Comparison of ENCODE assay signal across 8 cellular contexts in the genomic region with DNA sequence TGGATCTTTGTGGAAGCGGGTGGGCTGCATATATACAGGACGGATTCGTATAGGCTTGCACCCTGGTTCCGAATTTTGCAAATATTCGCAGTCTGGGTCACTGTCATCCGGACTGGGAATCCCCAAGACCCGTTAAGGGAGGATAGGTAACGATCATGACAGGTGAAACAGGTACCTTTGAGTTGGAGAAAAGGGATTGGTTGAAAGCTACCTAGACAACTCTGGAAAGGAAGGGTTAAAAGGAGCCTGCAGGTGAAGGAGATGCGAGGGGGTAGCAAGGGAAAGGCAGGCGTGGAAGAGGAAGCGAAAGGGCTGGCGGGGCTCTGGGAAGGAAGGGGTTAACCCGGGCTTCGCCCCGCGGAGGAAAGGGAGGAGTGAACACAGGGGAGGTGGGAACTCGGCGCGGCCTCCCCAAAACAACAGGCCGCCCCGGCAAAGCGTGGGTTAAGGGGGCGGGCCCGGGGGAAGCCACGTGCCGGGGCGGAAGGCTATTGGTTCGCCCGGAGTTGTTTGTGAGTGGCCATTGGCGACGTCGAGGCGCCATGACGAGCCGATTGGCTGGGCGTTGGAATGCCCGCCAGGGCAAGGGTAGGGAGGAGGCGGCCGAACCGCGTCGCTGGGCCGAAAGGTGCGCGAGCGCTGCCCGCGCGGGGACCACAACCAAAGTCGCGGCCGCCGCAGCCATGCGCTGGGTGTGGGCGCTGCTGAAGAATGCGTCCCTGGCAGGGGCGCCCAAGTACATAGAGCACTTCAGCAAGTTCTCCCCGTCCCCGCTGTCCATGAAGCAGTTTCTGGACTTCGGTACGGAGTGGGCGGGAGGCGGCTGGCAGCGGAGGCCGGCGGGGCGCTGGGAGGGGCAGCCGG. TPM values are rescaled to one million over a fixed set of nuclear protein-coding genes. Genes with fewer than 3 reads are reported as not detected.
A peak's percentile ranks its signal among the peaks of the same experiment; 100 is the strongest.
DNase-seq lines count a peak whose midpoint lies in the region; ATAC-seq and TF ChIP-seq lines count a peak whose summit lies in the region.

A gene (plus strand): TSS at position 599 of the 864 bp plus-strand sequence. CDS start 85 bp downstream, at position 684.

- intact Hi-C loops in breast epithelium (cut with DNase I; ENCODE audit: low total_unique reads) = no loop called here

- in situ Hi-C loops in ACHN (cut with HindIII; ENCODE audit: low pct_ligation_motif_present, low pct_unique_long_range_greater_than_20kb, low sequenced_read_pairs) = no loop called here

- ATAC-seq in GM18870 (IDR thresholded peaks at IDR 0.05; ENCODE audit: unreplicated experiment) = peak; percentile 78
- ATAC-seq in HG03135 (IDR thresholded peaks at IDR 0.05; ENCODE audit: unreplicated experiment) = peak; percentile 83

- H3K9ac ChIP-seq in skeletal muscle tissue (ENCODE audit: low read depth in 1 of 3, low read length in 3 of 3) = peak within 1 kb of the TSS; percentile 87 to 98 (median 96)

- TF ChIP-seq POLR2A in breast epithelium (IDR thresholded peaks at IDR 0.05) = no peak

- TF ChIP-seq CTCF in WERI-Rb-1 (IDR thresholded peaks at IDR 0.05; ENCODE audit: low read depth, low read length) = no peak
- TF ChIP-seq CTCF in breast epithelium (IDR thresholded peaks at IDR 0.05) = no peak

- H3K27me3 ChIP-seq in WERI-Rb-1 (ENCODE audit: insufficient read depth, low read depth, severe bottlenecking) (no peaks in the 10 kb centered on the region), breast epithelium (no peaks in the 10 kb centered on the region), skeletal muscle tissue (ENCODE audit: control insufficient read depth in 3 of 3, insufficient read depth in 3 of 3, low read length in 3 of 3) (no peaks in the 10 kb centered on the region)

- H3K36me3 ChIP-seq in WERI-Rb-1 (peaks cover 15% of the 10 kb centered on the region), breast epithelium (no peaks in the 10 kb centered on the region), skeletal muscle tissue (ENCODE audit: control insufficient read depth in 3 of 3, insufficient read depth in 3 of 3, low read length in 3 of 3) (peaks cover 21 to 33% (median 28%) of the 10 kb centered on the region in 3 donors)

- H3K4me1 ChIP-seq in breast epithelium = peaks cover 0 to 10% of the 10 kb centered on the region in 2 donors
- H3K4me1 ChIP-seq in skeletal muscle tissue (ENCODE audit: control insufficient read depth in 3 of 3, insufficient read depth in 3 of 3, low read length in 3 of 3) = peaks cover 45 to 54% (median 50%) of the 10 kb centered on the region in 3 donors

- H3K4me3 ChIP-seq in WERI-Rb-1 (ENCODE audit: low read depth, low read length) (peak within 1 kb of the TSS; percentile 90), breast epithelium (peak within 1 kb of the TSS; percentile 84 to 99 (median 98)), iPS-18c (ENCODE audit: insufficient read depth, low read depth, low read length) (peak within 1 kb of the TSS; percentile 81), skeletal muscle tissue (ENCODE audit: low read length in 3 of 3) (peak within 1 kb of the TSS; percentile 91 to 98 (median 94))

- H3K27ac ChIP-seq in WERI-Rb-1 (peak within 1 kb of the TSS; percentile 64), breast epithelium (peak within 1 kb of the TSS; percentile 84 to 92), skeletal muscle tissue (ENCODE audit: low read depth, low read length) (peak within 1 kb of the TSS; percentile 94)

- DNase-seq in ACHN (peak; percentile 97), NCI-H2196 (lab: John Stamatoyannopoulos, UW; ENCODE audit: unreplicated experiment) (peak; percentile 97), WERI-Rb-1 (peak; percentile 98), breast epithelium (ENCODE audit: low spot score in 2 of 2) (peak; percentile 98)

- H3K9me3 ChIP-seq in WERI-Rb-1 (ENCODE audit: severe bottlenecking) (no peaks in the 10 kb centered on the region), breast epithelium (no peaks in the 10 kb centered on the region), iPS-18c (ENCODE audit: control insufficient read depth, insufficient read depth, low read length) (no peaks in the 10 kb centered on the region), skeletal muscle tissue (ENCODE audit: control insufficient read depth in 3 of 3, low read length in 3 of 3) (no peaks in the 10 kb centered on the region)

RNA-seq across cellular contexts. Expression of the gene that starts here (rescaled TPM):
- total RNA-seq in breast epithelium (10 to 100 TPM; 28.2 to 53.4 (median 30.5) TPM), skeletal muscle tissue (18.8 TPM)

Comparison
In these comparisons a context has a peak if more than half of its experiments do, and no peak if none do; other contexts are left out.
1. Peak in every context shown above with its lines: DNase-seq, ATAC-seq, H3K4me3 ChIP-seq and H3K27ac ChIP-seq.